ENCODE assay signal across 8 cellular contexts in genomic region chr1:182601416-182601786, GRCh38. TPM values are rescaled to one million over a fixed set of nuclear protein-coding genes. Genes with fewer than 3 reads are reported as not detected.
A peak's percentile ranks its signal among the peaks of the same experiment; 100 is the strongest.
DNase-seq lines count a peak whose midpoint lies in the region; ATAC-seq, FAIRE-seq and TF ChIP-seq lines count a peak whose summit lies in the region.

No MANE protein-coding gene starts in this region.

- ATAC-seq in GM19467 (IDR thresholded peaks at IDR 0.05; ENCODE audit: unreplicated experiment), result no peak

- no peak for TF ChIP-seq POLR2A in GM12891 (IDR thresholded peaks at IDR 0.05; ENCODE audit: low read depth, low read length)

- H3K4me1 ChIP-seq in right atrium auricular region (peaks cover 0 to 21% of the 10 kb centered on the region in 2 donors), rectal smooth muscle tissue (ENCODE audit: control insufficient read depth, insufficient read depth, low read length) (peaks cover 5% of the 10 kb centered on the region)

- peak overlapping the region; percentile 75 for H3K4me3 ChIP-seq in SU-DHL-6 (ENCODE audit: insufficient read depth, low read length, poor library complexity, severe bottlenecking)
- no peak overlapping the region for H3K4me3 ChIP-seq in right atrium auricular region
- H3K4me3 ChIP-seq in rectal smooth muscle tissue (ENCODE audit: low read length), result peak overlapping the region; percentile 9

- H3K9ac ChIP-seq in SU-DHL-6 (ENCODE audit: low read length) (peak overlapping the region; percentile 80), rectal smooth muscle tissue (ENCODE audit: low read length) (no peak overlapping the region)

- peak overlapping the region; percentile 83 for H3K4me2 ChIP-seq in SU-DHL-6 (ENCODE audit: low read depth, low read length, poor library complexity, severe bottlenecking)

- H3K9me3 ChIP-seq in SU-DHL-6 (ENCODE audit: insufficient read depth, low read length) (no peaks in the 10 kb centered on the region), right atrium auricular region (no peaks in the 10 kb centered on the region)

- H3K27ac ChIP-seq in 22Rv1 (no peak overlapping the region), SU-DHL-6 (ENCODE audit: low read depth, low read length) (peak overlapping the region; percentile 67; the same call in 1 of the 2 replicates), right atrium auricular region (no peak overlapping the region), rectal smooth muscle tissue (ENCODE audit: low read depth, low read length) (peak overlapping the region; percentile 3)

- H3F3A ChIP-seq in SU-DHL-6 (ENCODE audit: insufficient read depth), result peaks cover 23% of the 10 kb centered on the region

- H4K20me1 ChIP-seq in SU-DHL-6 (ENCODE audit: low read depth, low read length), result no peaks in the 10 kb centered on the region; the same call in 1 of the 2 replicates

- FAIRE-seq in GM12891 (lab: Jason Lieb, UNC), result peak; percentile 82

- H3K79me2 ChIP-seq in SU-DHL-6 (ENCODE audit: insufficient read depth, low read length), result peaks cover 19% of the 10 kb centered on the region

- no peak for DNase-seq in GM12891 (ENCODE audit: insufficient read length, low spot score)
- DNase-seq in NCI-H1694 (lab: John Stamatoyannopoulos, UW), result peak; percentile 78
- peak in 36 of 56 donors; percentile 8 to 70 (median 36) for DNase-seq in amygdala (lab: John Stamatoyannopoulos, UW)
- DNase-seq in right atrium auricular region (ENCODE audit: low spot score), result peak; percentile 72

- TF ChIP-seq CTCF in 22Rv1 (IDR thresholded peaks at IDR 0.05) (peak; percentile 92), SU-DHL-6 (IDR thresholded peaks at IDR 0.05; ENCODE audit: insufficient read depth, low read length, poor library complexity, severe bottlenecking) (peak; percentile 66), right atrium auricular region (IDR thresholded peaks at IDR 0.05) (peak; percentile 77 to 96)

- no peaks in the 10 kb centered on the region; the same call in none of the 2 replicates for H3K36me3 ChIP-seq in SU-DHL-6 (ENCODE audit: low read length)
- no peaks in the 10 kb centered on the region for H3K36me3 ChIP-seq in right atrium auricular region
- H3K36me3 ChIP-seq in rectal smooth muscle tissue (ENCODE audit: control insufficient read depth, insufficient read depth, low read length), result peaks cover 2% of the 10 kb centered on the region

- no peaks in the 10 kb centered on the region for H3K9me2 ChIP-seq in SU-DHL-6 (replicated peaks; ENCODE audit: insufficient read depth, low read length)

- no peaks in the 10 kb centered on the region for H3K27me3 ChIP-seq in SU-DHL-6 (ENCODE audit: low read length)
- no peaks in the 10 kb centered on the region for H3K27me3 ChIP-seq in right atrium auricular region
- no peaks in the 10 kb centered on the region for H3K27me3 ChIP-seq in rectal smooth muscle tissue (ENCODE audit: control insufficient read depth, insufficient read depth, low read length)

- H2AFZ ChIP-seq in SU-DHL-6 (ENCODE audit: low read depth, low read length, severe bottlenecking), result no peak overlapping the region

TF ChIP-seq in GM12891, 5 proteins besides CTCF, POLR2A, EP300 and RAD21:
- TF ChIP-seq POU2F2 (IDR thresholded peaks at IDR 0.05; ENCODE audit: low read depth, low read length) (no peak), POLR2AphosphoS5 (IDR thresholded peaks at IDR 0.05; ENCODE audit: low read depth, low read length) (no peak), TAF1 (IDR thresholded peaks at IDR 0.05; ENCODE audit: low read depth, low read length) (no peak), SPI1 (IDR thresholded peaks at IDR 0.05; ENCODE audit: low read depth, low read length) (no peak), PAX5 (IDR thresholded peaks at IDR 0.05; ENCODE audit: insufficient read depth, low read length, severe bottlenecking) (no peak)

RNA-seq across cellular contexts. Expression of gene RGS16, which starts 2.8 kb away (rescaled TPM):
- polyA plus RNA-seq in GM12891 (2012; ENCODE audit: low read depth, missing spikeins), result 40.3 TPM
- 1 to 10 TPM; 1.4 to 2.2 TPM for total RNA-seq in right atrium auricular region

RNA-seq across cellular contexts. Expression of gene RNASEL, which starts 12.3 kb away (rescaled TPM):
- 2.8 TPM for polyA plus RNA-seq in GM12891 (2012; ENCODE audit: low read depth, missing spikeins)
- total RNA-seq in right atrium auricular region, result 1 to 10 TPM; 2.0 to 4.5 TPM

Comparison
In these comparisons a context has a peak if more than half of its experiments do, and no peak if none do; other contexts are left out.
1. H3K27ac ChIP-seq: peak in SU-DHL-6 (single experiment) and rectal smooth muscle tissue (single experiment); none in 22Rv1 (single experiment) and right atrium auricular region (0 of 2).
2. H3K4me3 ChIP-seq: peak in SU-DHL-6 (single experiment) and rectal smooth muscle tissue (single experiment); none in right atrium auricular region (0 of 2).
3. Peak in every context shown above with its lines, with median percentiles within 50 percentile points of each other: CTCF ChIP-seq.